Comparison of ENCODE assay signal across 1 cellular context in the genomic region with DNA sequence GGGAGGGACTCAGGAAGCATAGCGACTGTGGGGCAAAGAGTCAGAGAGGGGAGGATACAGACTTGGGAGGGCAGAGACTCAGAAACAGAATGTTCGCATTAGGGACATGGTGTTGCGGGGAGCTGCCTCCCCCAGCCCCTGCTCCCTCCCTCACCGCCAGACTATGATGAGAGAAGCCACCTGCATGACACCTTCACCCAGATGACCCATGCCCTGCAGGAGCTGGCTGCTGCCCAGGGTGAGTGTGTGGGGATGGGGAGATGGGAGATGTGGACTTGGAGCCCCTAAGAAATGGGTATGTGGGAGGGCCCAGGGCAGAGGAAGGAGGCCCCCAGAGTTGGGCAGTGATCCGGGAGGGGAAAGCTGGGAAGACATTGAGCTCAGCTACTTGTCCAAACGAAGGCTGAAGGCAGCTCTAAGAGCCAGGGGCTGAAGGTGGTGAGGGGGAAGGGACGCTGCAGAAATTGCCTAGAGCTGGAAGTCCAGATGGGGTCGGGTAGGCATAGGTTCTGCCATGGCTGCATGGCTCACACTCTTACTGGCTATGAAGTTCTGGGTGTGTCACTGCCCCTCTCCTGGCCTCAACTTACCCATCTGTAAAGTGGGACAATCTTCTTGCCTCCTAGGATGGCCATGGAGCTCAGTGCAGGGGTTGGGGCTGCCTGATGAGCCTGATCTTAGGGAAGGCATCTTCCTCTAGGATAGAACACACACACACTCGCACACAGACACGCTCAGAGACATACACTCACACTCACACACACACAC.
TF ChIP-seq lines count a peak whose summit lies in the region.

No MANE protein-coding gene starts in this region.

TF ChIP-seq in A549, 52 proteins besides CTCF, POLR2A, EP300 and RAD21 (continued from another document):
- TF ChIP-seq, protein P1, sequence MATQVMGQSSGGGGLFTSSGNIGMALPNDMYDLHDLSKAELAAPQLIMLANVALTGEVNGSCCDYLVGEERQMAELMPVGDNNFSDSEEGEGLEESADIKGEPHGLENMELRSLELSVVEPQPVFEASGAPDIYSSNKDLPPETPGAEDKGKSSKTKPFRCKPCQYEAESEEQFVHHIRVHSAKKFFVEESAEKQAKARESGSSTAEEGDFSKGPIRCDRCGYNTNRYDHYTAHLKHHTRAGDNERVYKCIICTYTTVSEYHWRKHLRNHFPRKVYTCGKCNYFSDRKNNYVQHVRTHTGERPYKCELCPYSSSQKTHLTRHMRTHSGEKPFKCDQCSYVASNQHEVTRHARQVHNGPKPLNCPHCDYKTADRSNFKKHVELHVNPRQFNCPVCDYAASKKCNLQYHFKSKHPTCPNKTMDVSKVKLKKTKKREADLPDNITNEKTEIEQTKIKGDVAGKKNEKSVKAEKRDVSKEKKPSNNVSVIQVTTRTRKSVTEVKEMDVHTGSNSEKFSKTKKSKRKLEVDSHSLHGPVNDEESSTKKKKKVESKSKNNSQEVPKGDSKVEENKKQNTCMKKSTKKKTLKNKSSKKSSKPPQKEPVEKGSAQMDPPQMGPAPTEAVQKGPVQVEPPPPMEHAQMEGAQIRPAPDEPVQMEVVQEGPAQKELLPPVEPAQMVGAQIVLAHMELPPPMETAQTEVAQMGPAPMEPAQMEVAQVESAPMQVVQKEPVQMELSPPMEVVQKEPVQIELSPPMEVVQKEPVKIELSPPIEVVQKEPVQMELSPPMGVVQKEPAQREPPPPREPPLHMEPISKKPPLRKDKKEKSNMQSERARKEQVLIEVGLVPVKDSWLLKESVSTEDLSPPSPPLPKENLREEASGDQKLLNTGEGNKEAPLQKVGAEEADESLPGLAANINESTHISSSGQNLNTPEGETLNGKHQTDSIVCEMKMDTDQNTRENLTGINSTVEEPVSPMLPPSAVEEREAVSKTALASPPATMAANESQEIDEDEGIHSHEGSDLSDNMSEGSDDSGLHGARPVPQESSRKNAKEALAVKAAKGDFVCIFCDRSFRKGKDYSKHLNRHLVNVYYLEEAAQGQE (IDR thresholded peaks at IDR 0.05) = no peak
- TF ChIP-seq MAFK (IDR thresholded peaks at IDR 0.05; ENCODE audit: partially characterized antibody) = no peak
- TF ChIP-seq RNF2 (IDR thresholded peaks at IDR 0.05; ENCODE audit: borderline replicate concordance, low read depth) = no peak
- TF ChIP-seq, protein P2, sequence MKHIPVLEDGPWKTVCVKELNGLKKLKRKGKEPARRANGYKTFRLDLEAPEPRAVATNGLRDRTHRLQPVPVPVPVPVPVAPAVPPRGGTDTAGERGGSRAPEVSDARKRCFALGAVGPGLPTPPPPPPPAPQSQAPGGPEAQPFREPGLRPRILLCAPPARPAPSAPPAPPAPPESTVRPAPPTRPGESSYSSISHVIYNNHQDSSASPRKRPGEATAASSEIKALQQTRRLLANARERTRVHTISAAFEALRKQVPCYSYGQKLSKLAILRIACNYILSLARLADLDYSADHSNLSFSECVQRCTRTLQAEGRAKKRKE (CRISPR knock-in tag; IDR thresholded peaks at IDR 0.05; ENCODE audit: low read depth) = no peak
- no peak for TF ChIP-seq CHD2 (IDR thresholded peaks at IDR 0.05; ENCODE audit: low read length, partially characterized antibody)
- TF ChIP-seq JUN (IDR thresholded peaks at IDR 0.05) = no peak
- TF ChIP-seq KDM1A (IDR thresholded peaks at IDR 0.05; ENCODE audit: low read depth) = no peak
- TF ChIP-seq TFCP2L1 (CRISPR knock-in tag; IDR thresholded peaks at IDR 0.05) = no peak
- TF ChIP-seq, protein P3, sequence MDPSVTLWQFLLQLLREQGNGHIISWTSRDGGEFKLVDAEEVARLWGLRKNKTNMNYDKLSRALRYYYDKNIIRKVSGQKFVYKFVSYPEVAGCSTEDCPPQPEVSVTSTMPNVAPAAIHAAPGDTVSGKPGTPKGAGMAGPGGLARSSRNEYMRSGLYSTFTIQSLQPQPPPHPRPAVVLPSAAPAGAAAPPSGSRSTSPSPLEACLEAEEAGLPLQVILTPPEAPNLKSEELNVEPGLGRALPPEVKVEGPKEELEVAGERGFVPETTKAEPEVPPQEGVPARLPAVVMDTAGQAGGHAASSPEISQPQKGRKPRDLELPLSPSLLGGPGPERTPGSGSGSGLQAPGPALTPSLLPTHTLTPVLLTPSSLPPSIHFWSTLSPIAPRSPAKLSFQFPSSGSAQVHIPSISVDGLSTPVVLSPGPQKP (IDR thresholded peaks at IDR 0.05; ENCODE audit: low read depth, low read length) = no peak
- no peak for TF ChIP-seq ZSCAN20 (CRISPR knock-in tag; IDR thresholded peaks at IDR 0.05)
- TF ChIP-seq FOXS1 (CRISPR knock-in tag; IDR thresholded peaks at IDR 0.05) = no peak
- TF ChIP-seq RARB (CRISPR knock-in tag; IDR thresholded peaks at IDR 0.05) = no peak
